Comparison of ENCODE assay signal across 8 cellular contexts in the genomic region with DNA sequence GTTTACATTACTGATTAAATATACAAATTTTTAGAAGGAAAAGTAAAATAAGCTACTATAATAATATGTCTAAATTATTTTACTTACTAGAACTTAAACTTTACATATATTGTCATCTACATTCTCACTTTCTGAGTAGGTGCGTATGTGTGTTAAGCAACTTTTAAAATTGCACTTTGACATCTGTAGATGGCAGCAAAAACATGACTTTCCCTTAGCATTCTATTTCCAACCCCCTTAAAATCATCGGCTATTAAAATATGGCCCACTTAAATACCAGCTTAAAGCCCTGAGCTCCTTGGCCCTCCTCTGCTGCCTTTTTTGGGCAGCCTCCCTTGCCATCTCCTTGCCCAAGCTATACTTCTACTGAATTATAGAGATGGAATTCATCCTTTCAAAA.
DNase-seq lines count a peak whose midpoint lies in the region; ATAC-seq and TF ChIP-seq lines count a peak whose summit lies in the region.

No MANE protein-coding gene starts in this region.

- no peak overlapping the region for H3K4me3 Mint-ChIP-seq in T-helper 2 cell treated with Interferon-gamma antibody and Interleukin-4, amounts not matched to agents 5 μg/mL and 100 μg/mL, for 36 hours

- H3K9me3 Mint-ChIP-seq in T-helper 2 cell treated with Interferon-gamma antibody and Interleukin-4, amounts not matched to agents 5 μg/mL and 100 μg/mL, for 36 hours = no peaks in the 10 kb centered on the region

- intact Hi-C loops in right cardiac atrium (cut with DNase I) = loop anchor here (2.0 to 10.0 kb wide), 5 partner anchors 275 to 578 kb away; partner anchors contain the start of genes CCDC148 (in 1 of the 4) and PKP4 (in 1 of the 4)

- 10% methylated on average over 2 of the region's 2 CpGs for WGBS in right cardiac atrium

- TF ChIP-seq CTCF in AG10803 (conservative IDR thresholded peaks at IDR 0.05; ENCODE audit: low read length) = peak; percentile 53
- peak; percentile 67 for TF ChIP-seq CTCF in OCI-LY3 (IDR thresholded peaks at IDR 0.05; ENCODE audit: low read depth, low read length)

- DNase-seq in AG10803 (ENCODE audit: low read depth) = peak; percentile 21
- DNase-seq in right cardiac atrium = no peak
- DNase-seq in NCI-H2081 treated with DMSO at 0.1 percent for 48 hours (lab: John Stamatoyannopoulos, UW) = no peak
- no peak for DNase-seq in T-helper 2 cell treated with Interferon-gamma antibody and Interleukin-4, amounts not matched to agents 5 μg/mL and 100 μg/mL, for 36 hours (ENCODE audit: low spot score)
- no peak for DNase-seq in HUDEP-2 (lab: John Stamatoyannopoulos, UW; ENCODE audit: unreplicated experiment in 76 of 76)

- H3K27ac ChIP-seq in OCI-LY3 (ENCODE audit: low read length) (no peak overlapping the region), right cardiac atrium (ENCODE audit: low read length) (no peak overlapping the region)

- H3K4me3 ChIP-seq in AG10803 (ENCODE audit: low read length) (no peak overlapping the region), OCI-LY3 (ENCODE audit: low read length) (no peak overlapping the region), right cardiac atrium (ENCODE audit: low read length) (no peak overlapping the region)

- H3K4me1 Mint-ChIP-seq in T-helper 2 cell treated with Interferon-gamma antibody and Interleukin-4, amounts not matched to agents 5 μg/mL and 100 μg/mL, for 36 hours (ENCODE audit: low read depth) = no peaks in the 10 kb centered on the region

- H3K36me3 Mint-ChIP-seq in T-helper 2 cell treated with Interferon-gamma antibody and Interleukin-4, amounts not matched to agents 5 μg/mL and 100 μg/mL, for 36 hours (ENCODE audit: low read depth) = no peaks in the 10 kb centered on the region

- H4K20me1 ChIP-seq in OCI-LY3 (ENCODE audit: insufficient read depth, low read length) = no peaks in the 10 kb centered on the region

- peaks cover 39% of the 10 kb centered on the region for H3K27me3 ChIP-seq in OCI-LY3 (ENCODE audit: low read depth, low read length)
- H3K27me3 ChIP-seq in right cardiac atrium (ENCODE audit: control insufficient read depth, insufficient read depth) = no peaks in the 10 kb centered on the region

- no peak overlapping the region for H3K27ac Mint-ChIP-seq in T-helper 2 cell treated with Interferon-gamma antibody and Interleukin-4, amounts not matched to agents 5 μg/mL and 100 μg/mL, for 36 hours

- no peaks in the 10 kb centered on the region for H3K79me2 ChIP-seq in OCI-LY3 (ENCODE audit: low read length)

- H3K4me2 ChIP-seq in OCI-LY3 (ENCODE audit: low read length) = no peak overlapping the region

- H3K9ac ChIP-seq in OCI-LY3 (ENCODE audit: low read length) = no peak overlapping the region

- ATAC-seq in GM19395 (IDR thresholded peaks at IDR 0.05; ENCODE audit: unreplicated experiment) (peak; percentile 69), right cardiac atrium (peak; percentile 51 to 59)
- no peak for ATAC-seq in activated CD4-positive, CD25-positive, alpha-beta regulatory T cell treated with anti-CD3 and anti-CD28 coated beads, Interleukin-2, amount 50 U/mL, for 24 hours

- peaks cover 28% of the 10 kb centered on the region for H3K27me3 Mint-ChIP-seq in T-helper 2 cell treated with Interferon-gamma antibody and Interleukin-4, amounts not matched to agents 5 μg/mL and 100 μg/mL, for 36 hours (ENCODE audit: low read depth)

- no peaks in the 10 kb centered on the region for H3K4me1 ChIP-seq in OCI-LY3 (ENCODE audit: low read length)
- no peaks in the 10 kb centered on the region for H3K4me1 ChIP-seq in right cardiac atrium (ENCODE audit: control insufficient read depth, insufficient read depth, low read length)

- H2AFZ ChIP-seq in OCI-LY3 (ENCODE audit: low read depth, low read length) = no peak overlapping the region

- no peaks in the 10 kb centered on the region for H3K9me3 ChIP-seq in OCI-LY3 (ENCODE audit: insufficient read depth, low read length)
- H3K9me3 ChIP-seq in right cardiac atrium (ENCODE audit: control insufficient read depth, low read length) = no peaks in the 10 kb centered on the region

- no peaks in the 10 kb centered on the region for H3K36me3 ChIP-seq in OCI-LY3 (replicated peaks; ENCODE audit: low read depth, low read length)

Comparison
In these comparisons a context has a peak if more than half of its experiments do, and no peak if none do; other contexts are left out.
1. ATAC-seq: peak in GM19395 (single experiment) and right cardiac atrium (2 of 2); none in activated CD4-positive, CD25-positive, alpha-beta regulatory T cell treated with anti-CD3 and anti-CD28 coated beads, Interleukin-2, amount 50 U/mL, for 24 hours (0 of 2).